ENCODE assay signal across 16 cellular contexts in genomic region chr18:78720456-78721250, GRCh38.
"Had no signal": no experiment of that assay in that cellular context is flagged by ENCODE, and none has a peak within 500 bp of the region (broad histone marks: within the 10 kb centered on the region; RNA-seq: fewer than 3 reads in every experiment).

No MANE protein-coding gene starts in this region.

- H3K9me3 Mint-ChIP-seq: activated T-cell treated with anti-CD3 and anti-CD28 coated beads, Interleukin-2, amount 50 U/mL, for 24 hours; naive thymus-derived CD8-positive, alpha-beta T cell; stimulated activated naive CD8-positive, alpha-beta T cell treated with anti-CD3 and anti-CD28 coated beads, Interleukin-15, amount 100 ng/mL, for 72 hours; T-helper 2 cell treated with Interferon-gamma antibody and Interleukin-4, amounts not matched to agents 5 μg/mL and 100 μg/mL, for 36 hours had no signal

- H3K27ac Mint-ChIP-seq: activated CD8-positive, alpha-beta memory T cell treated with anti-CD3 and anti-CD28 coated beads, Interleukin-2, amount 10 ng/mL, durations not matched to agents 7 days and 5 days; activated naive CD8-positive, alpha-beta T cell; activated T-cell treated with anti-CD3 and anti-CD28 coated beads, Interleukin-2, amount 50 U/mL, for 24 hours; naive thymus-derived CD8-positive, alpha-beta T cell; T-helper 2 cell treated with Interferon-gamma antibody and Interleukin-4, amounts not matched to agents 5 μg/mL and 100 μg/mL, for 36 hours had no signal

- ATAC-seq: activated CD8-positive, alpha-beta memory T cell treated with anti-CD3 and anti-CD28 coated beads, Interleukin-2, amount 10 ng/mL, durations not matched to agents 7 days and 5 days; mucosa of descending colon; naive thymus-derived CD8-positive, alpha-beta T cell had no signal

- H3K4me3 Mint-ChIP-seq: activated CD8-positive, alpha-beta memory T cell treated with anti-CD3 and anti-CD28 coated beads, Interleukin-2, amount 10 ng/mL, durations not matched to agents 7 days and 5 days; activated naive CD8-positive, alpha-beta T cell; activated T-cell treated with anti-CD3 and anti-CD28 coated beads, Interleukin-2, amount 50 U/mL, for 24 hours; naive thymus-derived CD8-positive, alpha-beta T cell; stimulated activated naive CD8-positive, alpha-beta T cell treated with anti-CD3 and anti-CD28 coated beads, Interleukin-15, amount 100 ng/mL, for 72 hours; T-helper 2 cell treated with Interferon-gamma antibody and Interleukin-4, amounts not matched to agents 5 μg/mL and 100 μg/mL, for 36 hours had no signal

- H3K4me3 ChIP-seq: lung, mucosa of descending colon, thoracic aorta had no signal

- H3K4me1 Mint-ChIP-seq: naive thymus-derived CD8-positive, alpha-beta T cell; stimulated activated naive CD8-positive, alpha-beta T cell treated with anti-CD3 and anti-CD28 coated beads, Interleukin-15, amount 100 ng/mL, for 72 hours had no signal

- H3K36me3 ChIP-seq: thoracic aorta had no signal

- H3K27ac ChIP-seq: thoracic aorta had no signal

- H3K9me3 ChIP-seq: mucosa of descending colon, thoracic aorta had no signal

- H3K36me3 Mint-ChIP-seq: activated CD8-positive, alpha-beta memory T cell treated with anti-CD3 and anti-CD28 coated beads, Interleukin-2, amount 10 ng/mL, durations not matched to agents 7 days and 5 days; activated naive CD8-positive, alpha-beta T cell; naive thymus-derived CD8-positive, alpha-beta T cell had no signal

- DNase-seq: activated CD4-positive, alpha-beta T cell treated with anti-CD3 and anti-CD28 coated beads, Interleukin-2, amount 50 U/mL, for 48 hours; activated CD4-positive, CD25-positive, alpha-beta regulatory T cell treated with anti-CD3 and anti-CD28 coated beads, Interleukin-2, amount 50 U/mL, for 72 hours; activated CD8-positive, alpha-beta memory T cell treated with anti-CD3 and anti-CD28 coated beads, Interleukin-2, amount 10 ng/mL, durations not matched to agents 7 days and 5 days; activated gamma-delta T cell; activated T-cell treated with anti-CD3 and anti-CD28 coated beads, Interleukin-2, amount 50 U/mL, for 24 hours; foreskin melanocyte; kidney glomerular epithelial cell; naive thymus-derived CD8-positive, alpha-beta T cell; stimulated activated CD4-positive, alpha-beta T cell treated with anti-CD3 and anti-CD28 coated beads, Interleukin-15, amount 100 ng/mL, for 24 hours; stimulated activated CD4-positive, alpha-beta T cell treated with anti-CD3 and anti-CD28 coated beads, Interleukin-4, amount 100 ng/mL, for 24 hours; stimulated activated naive CD8-positive, alpha-beta T cell treated with anti-CD3 and anti-CD28 coated beads, Interleukin-15, amount 100 ng/mL, for 72 hours had no signal
